8 cellular contexts compared by ENCODE assay signal in the genomic region with DNA sequence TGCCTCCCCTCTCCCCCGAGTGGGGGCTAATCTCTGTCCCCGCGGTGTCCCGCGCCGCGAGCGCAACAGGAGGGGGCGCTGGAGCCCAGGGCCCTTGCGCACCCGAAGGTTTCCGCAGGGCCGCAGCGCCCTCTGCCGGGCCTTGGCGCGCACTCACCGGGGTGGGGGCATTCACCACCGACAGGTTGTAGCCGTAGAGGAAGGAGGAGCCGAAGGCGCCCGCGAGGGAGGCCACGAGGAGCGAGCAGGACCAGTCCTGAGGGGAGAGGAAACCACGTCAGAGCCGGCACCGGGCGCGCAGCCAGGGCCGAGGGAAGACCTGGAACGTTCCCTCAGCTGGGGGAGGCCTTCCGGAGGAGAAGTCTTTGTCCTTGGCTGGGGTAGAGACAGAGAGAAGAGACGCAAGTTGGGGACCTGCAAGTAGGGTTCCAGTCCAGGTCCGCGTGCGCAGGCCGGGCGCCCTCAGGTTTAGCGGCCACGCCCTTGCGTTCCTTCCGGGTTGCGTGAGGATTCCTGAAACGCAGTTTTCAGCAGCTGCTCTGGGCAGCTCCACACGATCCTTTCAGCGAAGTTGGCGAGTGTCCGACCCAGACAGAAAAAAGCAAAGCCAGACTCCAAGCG. TPM values are rescaled to one million over a fixed set of nuclear protein-coding genes. Genes with fewer than 3 reads are reported as not detected.
DNase-seq lines count a peak whose midpoint lies in the region; ATAC-seq and TF ChIP-seq lines count a peak whose summit lies in the region.

No MANE protein-coding gene starts in this region.

- ATAC-seq in GM18909 (IDR thresholded peaks at IDR 0.05; ENCODE audit: poor library complexity, unreplicated experiment) (peak; percentile 98), HG03175 (IDR thresholded peaks at IDR 0.05; ENCODE audit: unreplicated experiment) (peak; percentile 98)

- peak overlapping the region; percentile 76 for H3K9ac ChIP-seq in duodenal mucosa (ENCODE audit: low read depth in 1 of 2, low read length in 2 of 2)

- H3K4me3 ChIP-seq in duodenal mucosa (ENCODE audit: low read depth in 1 of 2, low read length in 2 of 2) (peak overlapping the region; percentile 74 to 77), lower leg skin (ENCODE audit: low read depth, poor library complexity, severe bottlenecking) (no peak overlapping the region)

- intact Hi-C loops in lower leg skin (cut with DNase I; ENCODE audit: low total_unique reads) = no loop called here

- 6 to 7% methylated on average over 31 to 44 of the region's 51 CpGs for WGBS in lower leg skin, 2 donors

- CTCF ChIA-PET in activated CD4-positive, alpha-beta memory T cell treated with anti-CD3 and anti-CD28 coated beads, Interleukin-2, amount 10 ng/mL, durations not matched to agents 7 days and 5 days (lab: Charles Lee) = interaction anchor here (0.6 to 2.2 kb wide), 19 partner anchors 10 to 439 kb away, joined by 3 to 10 read pairs (median 4); partner anchors contain the start of gene WDR1

- H3K27ac Mint-ChIP-seq in activated CD4-positive, alpha-beta memory T cell treated with anti-CD3 and anti-CD28 coated beads, Interleukin-2, amount 10 ng/mL, durations not matched to agents 7 days and 5 days = peak overlapping the region; percentile 87

- peak; percentile 99 for TF ChIP-seq CTCF in AG09319 (IDR thresholded peaks at IDR 0.05; ENCODE audit: low read depth, low read length)
- peak in 1 of 3 donors; percentile 63 for TF ChIP-seq CTCF in lower leg skin (IDR thresholded peaks at IDR 0.05)

- POLR2A ChIA-PET in activated CD4-positive, alpha-beta memory T cell treated with anti-CD3 and anti-CD28 coated beads, Interleukin-2, amount 10 ng/mL, durations not matched to agents 7 days and 5 days (lab: Charles Lee) = interaction anchor here (0.8 to 1.5 kb wide), 3 partner anchors 10 to 50 kb away, joined by 3 to 4 read pairs (median 3); no protein-coding TSS in a partner anchor

- H3K4me1 Mint-ChIP-seq in activated CD4-positive, alpha-beta memory T cell treated with anti-CD3 and anti-CD28 coated beads, Interleukin-2, amount 10 ng/mL, durations not matched to agents 7 days and 5 days = peaks cover 22% of the 10 kb centered on the region

- H3K27me3 ChIP-seq in duodenal mucosa (ENCODE audit: control insufficient read depth in 1 of 2, insufficient read depth in 2 of 2, low read length in 2 of 2) = no peaks in the 10 kb centered on the region

- DNase-seq in AG09319 (ENCODE audit: extremely low read depth, low read depth) = peak; percentile 89
- DNase-seq in NCI-H524 (lab: John Stamatoyannopoulos, UW) = peak; percentile 69 to 88
- peak; percentile 96 for DNase-seq in activated CD4-positive, alpha-beta memory T cell treated with anti-CD3 and anti-CD28 coated beads, Interleukin-2, amount 10 ng/mL, durations not matched to agents 7 days and 5 days
- peak; percentile 93 to 99 for DNase-seq in lower leg skin (ENCODE audit: low spot score in 2 of 2)
- peak; percentile 86 to 88 for DNase-seq in stimulated activated CD4-positive, alpha-beta T cell treated with anti-CD3 and anti-CD28 coated beads, Interleukin-4, amount 100 ng/mL, for 4 hours

- no peaks in the 10 kb centered on the region for H3K9me3 ChIP-seq in duodenal mucosa (ENCODE audit: control insufficient read depth in 1 of 2, low read length in 2 of 2)

- no peaks in the 10 kb centered on the region for H3K9me3 Mint-ChIP-seq in activated CD4-positive, alpha-beta memory T cell treated with anti-CD3 and anti-CD28 coated beads, Interleukin-2, amount 10 ng/mL, durations not matched to agents 7 days and 5 days

- H3K27me3 Mint-ChIP-seq in activated CD4-positive, alpha-beta memory T cell treated with anti-CD3 and anti-CD28 coated beads, Interleukin-2, amount 10 ng/mL, durations not matched to agents 7 days and 5 days = peaks cover under 1% of the 10 kb centered on the region

- H3K27ac ChIP-seq in duodenal mucosa (ENCODE audit: low read depth, low read length) = peak overlapping the region; percentile 85

- H3K36me3 Mint-ChIP-seq in activated CD4-positive, alpha-beta memory T cell treated with anti-CD3 and anti-CD28 coated beads, Interleukin-2, amount 10 ng/mL, durations not matched to agents 7 days and 5 days (ENCODE audit: low read depth) = no peaks in the 10 kb centered on the region

- no peaks in the 10 kb centered on the region for H3K36me3 ChIP-seq in duodenal mucosa (ENCODE audit: control insufficient read depth in 1 of 2, insufficient read depth in 2 of 2, low read length in 2 of 2)

- H3K4me1 ChIP-seq in duodenal mucosa (ENCODE audit: control insufficient read depth in 1 of 2, insufficient read depth in 2 of 2, low read length in 2 of 2) = peaks cover 29 to 37% of the 10 kb centered on the region in 2 donors

- H3K4me3 Mint-ChIP-seq in activated CD4-positive, alpha-beta memory T cell treated with anti-CD3 and anti-CD28 coated beads, Interleukin-2, amount 10 ng/mL, durations not matched to agents 7 days and 5 days = peak overlapping the region; percentile 79

- TF ChIP-seq POLR2A in lower leg skin (IDR thresholded peaks at IDR 0.05) = no peak

RNA-seq across cellular contexts. Expression of gene SLC2A9, which starts 2.4 kb away (rescaled TPM):
- under 1 TPM; 0.55 to 0.83 TPM for total RNA-seq in activated CD4-positive, alpha-beta memory T cell treated with anti-CD3 and anti-CD28 coated beads, Interleukin-2, amount 10 ng/mL, durations not matched to agents 7 days and 5 days
- total RNA-seq in lower leg skin = 10 to 100 TPM in 1 of 4 donors, 1 to 10 TPM in 2, under 1 TPM in 1; 0.46 to 10.1 (median 3.1) TPM
